17 cellular contexts compared by ENCODE assay signal in the genomic region with DNA sequence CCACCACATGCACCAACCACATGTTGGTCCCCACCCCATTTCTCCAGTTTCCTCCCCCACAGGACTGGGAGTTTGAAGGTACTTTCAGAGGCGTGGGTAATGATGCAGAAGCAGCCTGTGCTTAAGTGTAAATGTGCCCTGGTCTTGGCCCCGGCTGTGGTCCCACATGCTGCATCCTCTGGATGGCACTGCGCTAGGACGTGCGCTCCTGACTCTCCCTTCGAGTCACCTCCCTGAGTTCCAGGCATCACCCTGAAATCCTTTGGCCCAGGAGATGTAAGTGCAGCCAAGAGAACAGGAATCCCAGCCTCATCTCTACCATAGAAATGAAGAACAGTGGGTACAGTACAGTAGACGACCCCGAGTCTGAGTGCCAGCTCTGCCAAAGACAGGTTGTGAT. TPM values are rescaled to one million over a fixed set of nuclear protein-coding genes. Genes with fewer than 3 reads are reported as not detected.
A peak's percentile ranks its signal among the peaks of the same experiment; 100 is the strongest.
DNase-seq lines count a peak whose midpoint lies in the region; ATAC-seq, FAIRE-seq and TF ChIP-seq lines count a peak whose summit lies in the region.
"Had no signal": no experiment of that assay in that cellular context is flagged by ENCODE, and none has a peak within 500 bp of the region (broad histone marks: within the 10 kb centered on the region; RNA-seq: fewer than 3 reads in every experiment).

No MANE protein-coding gene starts in this region.

- TF ChIP-seq POLR2A in GM12878 (IDR thresholded peaks at IDR 0.05; ENCODE audit: low read depth, low read length): no peak

- H3K27ac Mint-ChIP-seq in CD14-positive monocyte: peak overlapping the region; percentile 94 to 99 (median 97)
- H3K27ac Mint-ChIP-seq: CD4-positive, alpha-beta memory T cell had no signal

- peaks cover 0 to 2% (median 1%) of the 10 kb centered on the region in 3 donors for H3K27me3 Mint-ChIP-seq in CD14-positive monocyte (ENCODE audit: low read depth in 3 of 3)

- intact Hi-C loops in CD14-positive monocyte (cut with micrococcal nuclease): no loop called here
- intact Hi-C loops in GM12878 (cut with micrococcal nuclease; ENCODE audit: unreplicated experiment): no loop called here

- POLR2A ChIA-PET in GM12878 (lab: Charles Lee): interaction anchor here (0.7 to 2.6 kb wide), 7 partner anchors 7 to 369 kb away, joined by 3 to 16 read pairs (median 4); no protein-coding TSS in a partner anchor

- H3K9me3 Mint-ChIP-seq in CD14-positive monocyte: peaks cover 0 to 5% (median 0%) of the 10 kb centered on the region in 7 donors
- H3K9me3 Mint-ChIP-seq: CD4-positive, alpha-beta memory T cell; H9 had no signal

- peaks cover 11% of the 10 kb centered on the region for H3K4me1 ChIP-seq in GM12878 (ENCODE audit: control insufficient read depth, insufficient read depth, low read length)
- peaks cover 95 to 97% of the 10 kb centered on the region in 2 experiments for H3K4me1 ChIP-seq in neutrophil (ENCODE audit: control insufficient read depth in 1 of 2, insufficient read depth in 1 of 2, low read depth in 1 of 2, low read length in 1 of 2)
- H3K4me1 ChIP-seq: BE2C had no signal

- SMC1A ChIA-PET in GM12878 (lab: Charles Lee; ENCODE audit: uncharacterized antibody, unreplicated experiment): interaction anchor here (1.3 to 6.5 kb wide), 3 partner anchors 16 to 34 kb away, joined by 5 to 42 read pairs (median 11); no protein-coding TSS in a partner anchor

- peaks cover 6% of the 10 kb centered on the region for H3K79me2 ChIP-seq in GM12878 (ENCODE audit: control insufficient read depth, insufficient read depth, low read length)

- in situ Hi-C loops in GM12878 (cut with MboI): no loop called here

- no TSS peak for BruUV-seq in GM12878 (replicated peaks; lab: Mats Ljungman, UMichigan)

- H3K4me3 ChIP-seq in GM12878: no peak overlapping the region
- H3K4me3 ChIP-seq in neutrophil (ENCODE audit: low read depth in 1 of 2, low read length in 1 of 2): peak overlapping the region in 1 of 2 experiments; percentile 33

- no peaks in the 10 kb centered on the region for H3K36me3 ChIP-seq in GM12878 (ENCODE audit: control insufficient read depth in 2 of 2, insufficient read depth in 2 of 2, low read length in 1 of 2)
- peaks cover 79% of the 10 kb centered on the region for H3K36me3 ChIP-seq in neutrophil
- H3K36me3 ChIP-seq: BE2C had no signal

- H3K4me1 Mint-ChIP-seq in CD14-positive monocyte: peaks cover 86% of the 10 kb centered on the region

- H3K9ac ChIP-seq in GM12878 (ENCODE audit: control insufficient read depth, insufficient read depth, low read length): no peak overlapping the region

- no peak for TF ChIP-seq EP300 in GM12878 (IDR thresholded peaks at IDR 0.05; ENCODE audit: borderline replicate concordance in 1 of 2, control insufficient read depth in 1 of 2, low read depth in 2 of 2, low read length in 2 of 2)

- no peak for TF ChIP-seq RAD21 in GM12878 (IDR thresholded peaks at IDR 0.05; ENCODE audit: insufficient read depth, low read depth, low read length)

- ATAC-seq in GM12878 (peak; percentile 20; the same call in 1 of the 3 replicates), GM18498 (IDR thresholded peaks at IDR 0.05; ENCODE audit: unreplicated experiment) (no peak)

- H3K27me3 ChIP-seq in GM12878 (replicated peaks in 1 of 2; ENCODE audit: control insufficient read depth in 2 of 2, insufficient read depth in 2 of 2, low read length in 1 of 2): peaks cover 0 to 6% of the 10 kb centered on the region in 2 experiments
- H3K27me3 ChIP-seq in neutrophil: no peaks in the 10 kb centered on the region

- no peak for FAIRE-seq in GM12878 (lab: Jason Lieb, UNC)
- FAIRE-seq: H1 had no signal

- CTCF ChIA-PET in GM12878 (lab: Yijun Ruan, JAX): interaction anchor here (1.0 to 10.5 kb wide), 2 partner anchors 10 to 24 kb away, joined by 3 to 106 read pairs; no protein-coding TSS in a partner anchor

- 0 out of 2 replicates have a peak overlapping the region, but pooled peaks have one; percentile 2 for H3K4me2 ChIP-seq in GM12878 (ENCODE audit: control insufficient read depth, insufficient read depth)

- DNase-seq in CD14-positive monocyte (ENCODE audit: low spot score) (no peak), GM12878 (ENCODE audit: low read depth, low spot score) (no peak), T-helper 9 cell (no peak), HuH-7.5 (ENCODE audit: low spot score) (no peak)
- DNase-seq: BE2C; CD4-positive, alpha-beta memory T cell; DMS153; DMS79; GDM1; H9 had no signal

- 48% methylated on average over 8 of the region's 8 CpGs for WGBS in GM12878 (ENCODE audit: insufficient coverage, insufficient replicate concordance, low lambda C conversion rate, missing lambda C conversion rate)

- H3K27ac ChIP-seq in GM12878 (ENCODE audit: control insufficient read depth, insufficient read depth): no peak overlapping the region
- peak overlapping the region; percentile 100 for H3K27ac ChIP-seq in neutrophil
- H3K27ac ChIP-seq: C4-2B had no signal

- RAD21 ChIA-PET in GM12878 (lab: Charles Lee; ENCODE audit: unreplicated experiment): interaction anchor here (1.2 to 17.3 kb wide), 3 partner anchors 8 to 23 kb away, joined by 4 to 215 read pairs (median 5); no protein-coding TSS in a partner anchor

- TF ChIP-seq CTCF in CD14-positive monocyte (IDR thresholded peaks at IDR 0.05) (no peak), GM12878 (IDR thresholded peaks at IDR 0.05 in 2 of 3, conservative IDR thresholded peaks at IDR 0.05 in 1 of 3; ENCODE audit: control insufficient read depth in 2 of 3, extremely low read depth in 1 of 3, insufficient read depth in 1 of 3, low read depth in 3 of 3, low read length in 3 of 3) (no peak), neutrophil (IDR thresholded peaks at IDR 0.05) (no peak)

- H3K4me3 Mint-ChIP-seq in CD14-positive monocyte: peak overlapping the region in 1 of 2 donors; percentile 84
- H3K4me3 Mint-ChIP-seq: CD4-positive, alpha-beta memory T cell; H9 had no signal

- H3K36me3 Mint-ChIP-seq in CD14-positive monocyte: peaks cover 73 to 91% of the 10 kb centered on the region in 2 donors
- H3K36me3 Mint-ChIP-seq: CD4-positive, alpha-beta memory T cell had no signal

- no peaks in the 10 kb centered on the region; the same call in 1 of the 2 replicates for H4K20me1 ChIP-seq in GM12878 (ENCODE audit: control insufficient read depth, insufficient read depth)

- H3K9me3 ChIP-seq in GM12878 (replicated peaks; ENCODE audit: control insufficient read depth, insufficient read depth, low read length): no peaks in the 10 kb centered on the region
- no peaks in the 10 kb centered on the region for H3K9me3 ChIP-seq in neutrophil
- H3K9me3 ChIP-seq: BE2C had no signal

- H2AFZ ChIP-seq in GM12878 (ENCODE audit: control insufficient read depth, low read depth, low read length): no peak overlapping the region

RNA-seq across cellular contexts. Expression of gene HCK, which starts 5.7 kb away (rescaled TPM):
- 100 to 1,000 TPM; 526 to 688 TPM for polyA plus RNA-seq in CD14-positive monocyte
- total RNA-seq in GM12878 (2013; cell fraction: nucleolus; rRNA removed): 123 and 135 TPM in 2 replicates
- 30.2 and 30.3 TPM in 2 replicates for total RNA-seq in GM12878 (2014; rRNA removed)
- total RNA-seq in GM12878 (2014; rRNA removed; fragmentation: Illumina TruSeq; extraction: Trizol): 20.5 TPM in 2 replicates
- total RNA-seq in GM12878 (2021): 20.1 and 21.0 TPM in 2 replicates
- 19.6 TPM for polyA plus RNA-seq in GM12878 (2011; ENCODE audit: low read depth)
- polyA plus RNA-seq in GM12878 (2011; rRNA removed): 1.5 and 3.0 TPM in 2 replicates
- 2.9 and 3.0 TPM in 2 replicates for polyA plus RNA-seq in GM12878 (2011; cell fraction: cytosol; rRNA removed)
- polyA plus RNA-seq in GM12878 (2011; cell fraction: nucleus; rRNA removed): 2.5 and 2.9 TPM in 2 replicates
- polyA plus RNA-seq in GM12878 (2012): 31.1 and 39.4 TPM in 2 replicates
- polyA plus RNA-seq in GM12878 (2014; fragmentation: Illumina TruSeq; extraction: Trizol): 22.5 and 25.2 TPM in 2 replicates
- polyA plus RNA-seq in GM12878 (2014; fragmentation: Nextera tagmentation; extraction: Ambion mirVana): 1 to 10 TPM; 1.3 to 2.1 TPM
- 25.0 and 26.7 TPM in 2 replicates for polyA plus RNA-seq in GM12878 (2014; rRNA removed)
- 10 to 100 TPM; 16.5 to 16.8 TPM for polyA plus RNA-seq in GM12878 (2016; fragmentation: Nextera tagmentation; extraction: Ambion mirVana)
- 1.5 and 3.7 TPM in 2 replicates for polyA minus RNA-seq in GM12878 (2011; rRNA and poly(A)+ RNA removed)
- not detected in 2 replicates for polyA minus RNA-seq in GM12878 (2011; cell fraction: cytosol; rRNA and poly(A)+ RNA removed)
- 0.97 and 1.2 TPM in 2 replicates for polyA minus RNA-seq in GM12878 (2011; cell fraction: nucleus; rRNA and poly(A)+ RNA removed)
- total RNA-seq: A172, Daoy, HT-29 had no signal

RNA-seq across cellular contexts. Expression of gene CCM2L, which starts 47.5 kb away (rescaled TPM):
- polyA plus RNA-seq in CD14-positive monocyte: not detected
- not detected in 2 replicates for total RNA-seq in GM12878 (2013; cell fraction: nucleolus; rRNA removed)
- not detected in 2 replicates for total RNA-seq in GM12878 (2014; rRNA removed)
- total RNA-seq in GM12878 (2014; rRNA removed; fragmentation: Illumina TruSeq; extraction: Trizol): not detected in 2 replicates
- total RNA-seq in GM12878 (2021): not detected in 2 replicates
- polyA plus RNA-seq in GM12878 (2011; ENCODE audit: low read depth): not detected
- polyA plus RNA-seq in GM12878 (2011; rRNA removed): not detected in 2 replicates
- not detected in 2 replicates for polyA plus RNA-seq in GM12878 (2011; cell fraction: cytosol; rRNA removed)
- polyA plus RNA-seq in GM12878 (2011; cell fraction: nucleus; rRNA removed): not detected in 2 replicates
- polyA plus RNA-seq in GM12878 (2012): not detected in 2 replicates
- polyA plus RNA-seq in GM12878 (2014; fragmentation: Illumina TruSeq; extraction: Trizol): not detected in 2 replicates
- polyA plus RNA-seq in GM12878 (2014; fragmentation: Nextera tagmentation; extraction: Ambion mirVana): not detected
- polyA plus RNA-seq in GM12878 (2014; rRNA removed): not detected in 2 replicates
- polyA plus RNA-seq in GM12878 (2016; fragmentation: Nextera tagmentation; extraction: Ambion mirVana): not detected
- not detected in 2 replicates for polyA minus RNA-seq in GM12878 (2011; rRNA and poly(A)+ RNA removed)
- not detected in 2 replicates for polyA minus RNA-seq in GM12878 (2011; cell fraction: cytosol; rRNA and poly(A)+ RNA removed)
- not detected in 2 replicates for polyA minus RNA-seq in GM12878 (2011; cell fraction: nucleus; rRNA and poly(A)+ RNA removed)
- total RNA-seq: A172; CD4-positive, alpha-beta memory T cell had no signal
- polyA plus RNA-seq: CD4-positive, alpha-beta memory T cell had no signal

RNA-seq across cellular contexts. Expression of gene TM9SF4, which starts 51.7 kb away (rescaled TPM):
- polyA plus RNA-seq in CD14-positive monocyte (10 to 100 TPM; 49.7 to 78.5 TPM), GM12878 (2011; rRNA removed) (24.7 and 47.8 TPM in 2 replicates), GM12878 (2014; fragmentation: Illumina TruSeq; extraction: Trizol) (32.0 and 34.9 TPM in 2 replicates), GM12878 (2014; fragmentation: Nextera tagmentation; extraction: Ambion mirVana) (10 to 100 TPM in 1 of 2 experiments, 1 to 10 TPM in 1; 8.5 to 14.1 TPM), GM12878 (2014; rRNA removed) (27.8 and 28.6 TPM in 2 replicates), GM12878 (2016; fragmentation: Nextera tagmentation; extraction: Ambion mirVana) (10 to 100 TPM; 23.3 to 24.1 TPM)
- total RNA-seq in GM12878 (2013; cell fraction: nucleolus; rRNA removed): 70.1 and 78.4 TPM in 2 replicates
- total RNA-seq in GM12878 (2014; rRNA removed) (19.9 and 24.5 TPM in 2 replicates), GM12878 (2014; rRNA removed; fragmentation: Illumina TruSeq; extraction: Trizol) (19.9 and 20.8 TPM in 2 replicates), GM12878 (2021) (29.5 and 33.6 TPM in 2 replicates)
- 26.2 TPM for polyA plus RNA-seq in GM12878 (2011; ENCODE audit: low read depth)
- 47.6 and 48.4 TPM in 2 replicates for polyA plus RNA-seq in GM12878 (2011; cell fraction: cytosol; rRNA removed)
- 40.8 and 45.8 TPM in 2 replicates for polyA plus RNA-seq in GM12878 (2011; cell fraction: nucleus; rRNA removed)
- polyA plus RNA-seq in GM12878 (2012): 31.9 and 33.8 TPM in 2 replicates
- 50.8 and 58.1 TPM in 2 replicates for polyA minus RNA-seq in GM12878 (2011; rRNA and poly(A)+ RNA removed)
- polyA minus RNA-seq in GM12878 (2011; cell fraction: cytosol; rRNA and poly(A)+ RNA removed): 17.9 and 21.0 TPM in 2 replicates
- polyA minus RNA-seq in GM12878 (2011; cell fraction: nucleus; rRNA and poly(A)+ RNA removed): 37.1 and 50.0 TPM in 2 replicates

Comparison
In these comparisons a context has a peak if more than half of its experiments do, and no peak if none do; other contexts are left out.
1. RNA of gene HCK, which starts 5.7 kb away (polyA plus RNA-seq): 526 to 688 TPM in CD14-positive monocyte; 1.3 to 39.4 TPM in GM12878; every median in the first group is over 10 times any median in the second.